In genomic region chr1:51570063-51570720, GRCh38 we compare ENCODE assay signal across 8 cellular contexts. TPM values are rescaled to one million over a fixed set of nuclear protein-coding genes. Genes with fewer than 3 reads are reported as not detected.
DNase-seq lines count a peak whose midpoint lies in the region; ATAC-seq and TF ChIP-seq lines count a peak whose summit lies in the region.

No MANE protein-coding gene starts in this region.

- H3K79me2 ChIP-seq in hepatocyte = no peaks in the 10 kb centered on the region

- no peak overlapping the region for H2AFZ ChIP-seq in hepatocyte

- H3K9me3 ChIP-seq in hepatocyte (ENCODE audit: low read depth) (no peaks in the 10 kb centered on the region), A673 (ENCODE audit: low read depth, low read length, poor library complexity, severe bottlenecking) (no peaks in the 10 kb centered on the region)

- peak overlapping the region; percentile 85 for H3K27ac ChIP-seq in hepatocyte
- no peak overlapping the region for H3K27ac ChIP-seq in A673 (ENCODE audit: low read depth, low read length, poor library complexity, severe bottlenecking)

- intact Hi-C loops in A673 (cut with micrococcal nuclease; ENCODE audit: unreplicated experiment) = no loop called here
- intact Hi-C loops in lower leg skin (cut with DNase I; ENCODE audit: low total_unique reads) = no loop called here

- peak overlapping the region; percentile 31 for H3K4me2 ChIP-seq in hepatocyte

- POLR2A ChIA-PET in A673 (lab: Charles Lee; ENCODE audit: low non-redundant PET) = no interaction called here

- TF ChIP-seq POLR2A in NB4 (IDR thresholded peaks at IDR 0.05; ENCODE audit: extremely low read depth, insufficient read length) (no peak), lower leg skin (IDR thresholded peaks at IDR 0.05) (no peak)

- WGBS in hepatocyte (ENCODE audit: low lambda C conversion rate, missing lambda C conversion rate) = 48% methylated on average over 4 of the region's 4 CpGs
- 55 to 65% methylated on average over 4 of the region's 4 CpGs for WGBS in lower leg skin, 2 donors

- no peaks in the 10 kb centered on the region for H3K27me3 ChIP-seq in hepatocyte
- H3K27me3 ChIP-seq in A673 (replicated peaks; ENCODE audit: insufficient read depth, low read depth, low read length, poor library complexity) = no peaks in the 10 kb centered on the region

- ATAC-seq in GM21737 (IDR thresholded peaks at IDR 0.05; ENCODE audit: unreplicated experiment) = peak; percentile 30
- ATAC-seq in GM19455 (IDR thresholded peaks at IDR 0.05; ENCODE audit: unreplicated experiment) = no peak

- no peaks in the 10 kb centered on the region for H4K20me1 ChIP-seq in hepatocyte (ENCODE audit: insufficient read depth, poor library complexity, severe bottlenecking)

- no peak for TF ChIP-seq CTCF in NB4 (IDR thresholded peaks at IDR 0.05; ENCODE audit: low read depth, low read length)
- TF ChIP-seq CTCF in hepatocyte (IDR thresholded peaks at IDR 0.05; ENCODE audit: poor library complexity) = no peak
- TF ChIP-seq CTCF in A673 (conservative IDR thresholded peaks at IDR 0.05; ENCODE audit: low read depth, low read length) = no peak
- TF ChIP-seq CTCF in lower leg skin (IDR thresholded peaks at IDR 0.05) = no peak

- BruUV-seq in A673 (replicated peaks; lab: Mats Ljungman, UMichigan) = no TSS peak

- CTCF ChIA-PET in A673 (lab: Charles Lee) = no interaction called here

- H3K4me3 ChIP-seq in NB4 (ENCODE audit: low read depth, low read length) (no peak overlapping the region), hepatocyte (no peak overlapping the region), A673 (ENCODE audit: low read depth, low read length, poor library complexity, severe bottlenecking) (no peak overlapping the region), lower leg skin (ENCODE audit: low read depth, poor library complexity, severe bottlenecking) (no peak overlapping the region)

- H3K4me1 ChIP-seq in hepatocyte (ENCODE audit: insufficient read depth) (peaks cover 15% of the 10 kb centered on the region), A673 (ENCODE audit: insufficient read depth, low read length, poor library complexity, severe bottlenecking) (peaks cover 14% of the 10 kb centered on the region)

- H3K36me3 ChIP-seq in hepatocyte (replicated peaks; ENCODE audit: insufficient read depth, low read depth) = no peaks in the 10 kb centered on the region
- H3K36me3 ChIP-seq in A673 (ENCODE audit: insufficient read depth, low read length, poor library complexity, severe bottlenecking) = no peaks in the 10 kb centered on the region

- peak; percentile 11 for DNase-seq in EH (ENCODE audit: low read depth)
- DNase-seq in NB4 (ENCODE audit: low read depth) = peak; percentile 82
- DNase-seq in hepatocyte (ENCODE audit: low spot score) = no peak
- DNase-seq in A673 (ENCODE audit: low spot score) = no peak
- DNase-seq in HuH-7 (ENCODE audit: low spot score) = no peak
- DNase-seq in lower leg skin (ENCODE audit: low spot score in 2 of 2) = no peak

- no peaks in the 10 kb centered on the region for H3K9me2 ChIP-seq in hepatocyte (replicated peaks; ENCODE audit: insufficient read depth)

RNA-seq across cellular contexts. Expression of gene OSBPL9, which starts 46.7 kb away (rescaled TPM):
- total RNA-seq in hepatocyte (107 and 288 TPM in 2 replicates), A673 (2021) (62.4 and 73.7 TPM in 2 replicates), lower leg skin (10 to 100 TPM; 35.9 to 56.9 (median 46.9) TPM)
- polyA plus RNA-seq in hepatocyte = 59.5 and 71.0 TPM in 2 replicates

RNA-seq across cellular contexts. Expression of gene EPS15, which starts 51.1 kb away (rescaled TPM):
- 38.6 and 46.0 TPM in 2 replicates for total RNA-seq in hepatocyte
- polyA plus RNA-seq in hepatocyte = 14.9 and 15.6 TPM in 2 replicates
- 50.6 and 55.6 TPM in 2 replicates for total RNA-seq in A673 (2021)
- 10 to 100 TPM; 56.9 to 80.5 (median 64.3) TPM for total RNA-seq in lower leg skin

Comparison
In these comparisons a context has a peak if more than half of its experiments do, and no peak if none do; other contexts are left out.
1. DNase-seq: peak in EH (single experiment) and NB4 (single experiment); none in hepatocyte (single experiment), A673 (single experiment), HuH-7 (single experiment) and lower leg skin (0 of 2).